In genomic region chr22:21657020-21657360, GRCh38 we compare ENCODE assay signal across 9 cellular contexts. TPM values are rescaled to one million over a fixed set of nuclear protein-coding genes. Genes with fewer than 3 reads are reported as not detected.
DNase-seq lines count a peak whose midpoint lies in the region; ATAC-seq, FAIRE-seq and TF ChIP-seq lines count a peak whose summit lies in the region.
"Had no signal": no experiment of that assay in that cellular context is flagged by ENCODE, and none has a peak within 500 bp of the region (broad histone marks: within the 10 kb centered on the region; RNA-seq: fewer than 3 reads in every experiment).

No MANE protein-coding gene starts in this region.

- H3K4me2 ChIP-seq in HepG2 (ENCODE audit: low read depth, low read length) = peak overlapping the region; percentile 87

- H3K36me3 ChIP-seq in heart left ventricle (no peaks in the 10 kb centered on the region), ascending aorta (no peaks in the 10 kb centered on the region), HepG2 (replicated peaks in 1 of 2; ENCODE audit: control insufficient read depth in 1 of 2, insufficient read depth in 2 of 2, low read length in 2 of 2) (peaks cover 2 to 12% of the 10 kb centered on the region in 2 experiments; a peak in 3 of 5 replicates), upper lobe of right lung (no peaks in the 10 kb centered on the region)

- H3K4me1 ChIP-seq in heart left ventricle (peaks cover 0 to 21% (median 12%) of the 10 kb centered on the region in 12 donors), ascending aorta (peaks cover 4 to 7% of the 10 kb centered on the region in 2 donors), HepG2 (ENCODE audit: insufficient read depth, low read length) (peaks cover 30% of the 10 kb centered on the region), upper lobe of right lung (peaks cover 13% of the 10 kb centered on the region)

- POLR2A ChIA-PET in HepG2 (lab: Yijun Ruan, JAX) = interaction anchor here (1.3 kb wide), 1 partner anchor 16 kb away, joined by 4 read pairs; no protein-coding TSS in a partner anchor

- TF ChIP-seq RAD21 in HepG2 (CRISPR knock-in tag; IDR thresholded peaks at IDR 0.05) = no peak

- in situ Hi-C loops in HepG2 (cut with HindIII; ENCODE audit: extremely low pct_ligation_motif_present, low pct_unique_long_range_greater_than_20kb) = no loop called here

- TF ChIP-seq CTCF in heart left ventricle (IDR thresholded peaks at IDR 0.05) (no peak), ascending aorta (IDR thresholded peaks at IDR 0.05) (no peak), HepG2 (CRISPR knock-in tag; IDR thresholded peaks at IDR 0.05) (no peak), upper lobe of right lung (IDR thresholded peaks at IDR 0.05) (no peak)

- intact Hi-C loops in heart left ventricle (cut with DNase I) (no loop called here), left ventricle myocardium superior (cut with micrococcal nuclease) (no loop called here), ascending aorta (cut with DNase I) (no loop called here), HepG2 (cut with micrococcal nuclease; ENCODE audit: unreplicated experiment) (no loop called here), upper lobe of right lung (cut with DNase I) (no loop called here)

- BruUV-seq in HepG2 (replicated peaks; lab: Mats Ljungman, UMichigan) = no TSS peak

- TF ChIP-seq EP300 in HepG2 (IDR thresholded peaks at IDR 0.05; ENCODE audit: low read depth in 2 of 2, low read length in 2 of 2) = no peak
- no peak for TF ChIP-seq EP300 in HepG2 (CRISPR knock-in tag; IDR thresholded peaks at IDR 0.05; ENCODE audit: borderline replicate concordance)

- 32 to 37% (median 35%) methylated on average over 17 of the region's 17 CpGs for WGBS in heart left ventricle, 4 donors
- 31% methylated on average over 15 of the region's 17 CpGs for WGBS in HepG2 (ENCODE audit: low lambda C conversion rate)

- no peak for DNase-seq in heart left ventricle
- DNase-seq in left ventricle myocardium superior = no peak
- no peak for DNase-seq in ascending aorta (ENCODE audit: low spot score in 2 of 2)
- DNase-seq in HepG2 (ENCODE audit: low spot score) = no peak
- no peak for DNase-seq in upper lobe of right lung
- no peak for DNase-seq in Kasumi-1 (lab: John Stamatoyannopoulos, UW)
- no peak for DNase-seq in OCI-M2 (lab: John Stamatoyannopoulos, UW; ENCODE audit: unreplicated experiment)

- peak overlapping the region; percentile 56 for H3K9ac ChIP-seq in HepG2 (ENCODE audit: insufficient read depth, low read depth, low read length)

- H2AFZ ChIP-seq in HepG2 (ENCODE audit: low read length) = no peak overlapping the region

- no peaks in the 10 kb centered on the region for H4K20me1 ChIP-seq in HepG2 (ENCODE audit: insufficient read depth, low read length)

- CTCF ChIA-PET in HepG2 (lab: Yijun Ruan, JAX; ENCODE audit: low intra/inter-chr PET ratio, low total read pairs) = no interaction called here

- H3K9me3 ChIP-seq in heart left ventricle (no peaks in the 10 kb centered on the region), ascending aorta (no peaks in the 10 kb centered on the region), HepG2 (ENCODE audit: low read length) (no peaks in the 10 kb centered on the region), upper lobe of right lung (no peaks in the 10 kb centered on the region)

- no peak overlapping the region for H3K27ac ChIP-seq in heart left ventricle
- H3K27ac ChIP-seq in ascending aorta = no peak overlapping the region
- peak overlapping the region; percentile 64 for H3K27ac ChIP-seq in HepG2 (ENCODE audit: extremely low read length, insufficient read depth, low read length)
- H3K27ac ChIP-seq in upper lobe of right lung = no peak overlapping the region

- H3K4me3 ChIP-seq in heart left ventricle = peak overlapping the region in 11 of 12 donors; percentile 48 to 80 (median 63)
- H3K4me3 ChIP-seq in ascending aorta = peak overlapping the region; percentile 56 to 78
- H3K4me3 ChIP-seq in HepG2 (replicated peaks in 1 of 3; ENCODE audit: insufficient read depth in 1 of 3, low read depth in 2 of 3, low read length in 3 of 3) = peak overlapping the region in 2 of 3 experiments; percentile 70 to 76; a peak in 4 of 6 replicates
- H3K4me3 ChIP-seq in upper lobe of right lung = peak overlapping the region; percentile 67

- peak; percentile 40 for FAIRE-seq in HepG2 (lab: Jason Lieb, UNC)
- FAIRE-seq: small intestine had no signal

- ATAC-seq in heart left ventricle = no peak
- ATAC-seq in left ventricle myocardium superior = no peak
- ATAC-seq in HepG2 = no peak
- no peak for ATAC-seq in upper lobe of right lung
- ATAC-seq in GM21367 (IDR thresholded peaks at IDR 0.05; ENCODE audit: unreplicated experiment) = no peak

- H3K27me3 ChIP-seq in heart left ventricle (peaks cover 0 to 7% (median 0%) of the 10 kb centered on the region in 9 donors), ascending aorta (no peaks in the 10 kb centered on the region), HepG2 (ENCODE audit: control insufficient read depth in 1 of 2, insufficient read depth in 2 of 2, low read length in 2 of 2) (no peaks in the 10 kb centered on the region), upper lobe of right lung (no peaks in the 10 kb centered on the region)

- TF ChIP-seq POLR2A in heart left ventricle (IDR thresholded peaks at IDR 0.05) (no peak), HepG2 (IDR thresholded peaks at IDR 0.05; ENCODE audit: insufficient read depth in 1 of 2, low read depth in 2 of 2, low read length in 2 of 2) (no peak)

- no peaks in the 10 kb centered on the region for H3K79me2 ChIP-seq in HepG2 (ENCODE audit: insufficient read depth, low read length)

RNA-seq across cellular contexts. Expression of gene PPIL2, which starts 8.8 kb away (rescaled TPM):
- total RNA-seq in heart left ventricle = 10 to 100 TPM; 13.5 to 31.0 (median 23.8) TPM
- 10 to 100 TPM; 23.2 to 25.8 TPM for polyA plus RNA-seq in heart left ventricle
- 25.7 TPM for total RNA-seq in left ventricle myocardium superior
- total RNA-seq in ascending aorta = 36.3 TPM
- total RNA-seq in HepG2 (2016; rRNA removed; fragmentation: Illumina TruSeq; extraction: Trizol) = 31.6 and 31.9 TPM in 2 replicates
- 9.2 and 10.5 TPM in 2 replicates for total RNA-seq in HepG2 (2016; cell fraction: cytosol; rRNA removed; fragmentation: Illumina TruSeq; extraction: Trizol; ENCODE audit: low read depth)
- total RNA-seq in HepG2 (2016; cell fraction: insoluble cytoplasmic fraction; rRNA removed; fragmentation: Illumina TruSeq; extraction: Trizol) = 23.6 and 33.0 TPM in 2 replicates
- 9.1 and 9.4 TPM in 2 replicates for total RNA-seq in HepG2 (2016; cell fraction: membrane; rRNA removed; fragmentation: Illumina TruSeq; extraction: Trizol)
- 42.7 and 45.7 TPM in 2 replicates for total RNA-seq in HepG2 (2016; cell fraction: nucleus; rRNA removed; fragmentation: Illumina TruSeq; extraction: Trizol)
- polyA plus RNA-seq in HepG2 (2011; rRNA removed) = 56.1 and 59.4 TPM in 2 replicates
- 22.8 and 28.5 TPM in 2 replicates for polyA plus RNA-seq in HepG2 (2011; cell fraction: cytosol; rRNA removed)
- 197 and 240 TPM in 2 replicates for polyA plus RNA-seq in HepG2 (2011; cell fraction: nucleus; rRNA removed)
- polyA plus RNA-seq in HepG2 (2012) = 26.0 and 29.4 TPM in 2 replicates
- 2.5 and 3.3 TPM in 2 replicates for polyA plus RNA-seq in HepG2 (2016; cell fraction: cytosol; fragmentation: Illumina TruSeq; extraction: Trizol; ENCODE audit: low read depth)
- 30.7 and 39.2 TPM in 2 replicates for polyA plus RNA-seq in HepG2 (2016; cell fraction: insoluble cytoplasmic fraction; fragmentation: Illumina TruSeq; extraction: Trizol; ENCODE audit: low read depth)
- 6.2 and 7.6 TPM in 2 replicates for polyA plus RNA-seq in HepG2 (2016; cell fraction: membrane; fragmentation: Illumina TruSeq; extraction: Trizol; ENCODE audit: low read depth)
- 66.3 and 80.1 TPM in 2 replicates for polyA plus RNA-seq in HepG2 (2016; cell fraction: nucleus; fragmentation: Illumina TruSeq; extraction: Trizol; ENCODE audit: insufficient read depth, low read depth)
- 22.5 and 39.0 TPM in 2 replicates for polyA minus RNA-seq in HepG2 (2011; rRNA and poly(A)+ RNA removed; ENCODE audit: low replicate concordance)
- polyA minus RNA-seq in HepG2 (2011; cell fraction: cytosol; rRNA and poly(A)+ RNA removed) = 15.4 and 16.6 TPM in 2 replicates
- 108 and 114 TPM in 2 replicates for polyA minus RNA-seq in HepG2 (2011; cell fraction: nucleus; rRNA and poly(A)+ RNA removed)
- total RNA-seq in upper lobe of right lung = 40.3 TPM

RNA-seq across cellular contexts. Expression of gene SDF2L1, which starts 14.9 kb away (rescaled TPM):
- total RNA-seq in heart left ventricle (10 to 100 TPM; 14.1 to 54.1 (median 24.5) TPM), left ventricle myocardium superior (17.9 TPM), ascending aorta (37.4 TPM), HepG2 (2016; rRNA removed; fragmentation: Illumina TruSeq; extraction: Trizol) (39.7 and 57.4 TPM in 2 replicates), upper lobe of right lung (41.3 TPM)
- polyA plus RNA-seq in heart left ventricle (100 to 1,000 TPM in 1 of 2 donors, 10 to 100 TPM in 1; 22.7 to 226 TPM), HepG2 (2011; rRNA removed) (16.6 and 18.0 TPM in 2 replicates)
- total RNA-seq in HepG2 (2016; cell fraction: cytosol; rRNA removed; fragmentation: Illumina TruSeq; extraction: Trizol; ENCODE audit: low read depth) = 33.2 and 40.3 TPM in 2 replicates
- 40.0 and 62.7 TPM in 2 replicates for total RNA-seq in HepG2 (2016; cell fraction: insoluble cytoplasmic fraction; rRNA removed; fragmentation: Illumina TruSeq; extraction: Trizol)
- 45.7 and 54.6 TPM in 2 replicates for total RNA-seq in HepG2 (2016; cell fraction: membrane; rRNA removed; fragmentation: Illumina TruSeq; extraction: Trizol)
- 34.2 and 40.4 TPM in 2 replicates for total RNA-seq in HepG2 (2016; cell fraction: nucleus; rRNA removed; fragmentation: Illumina TruSeq; extraction: Trizol)
- polyA plus RNA-seq in HepG2 (2011; cell fraction: cytosol; rRNA removed) = 15.2 and 26.9 TPM in 2 replicates
- polyA plus RNA-seq in HepG2 (2011; cell fraction: nucleus; rRNA removed) = 10.9 and 11.0 TPM in 2 replicates
- polyA plus RNA-seq in HepG2 (2012) = 13.3 and 21.0 TPM in 2 replicates
- polyA plus RNA-seq in HepG2 (2016; cell fraction: cytosol; fragmentation: Illumina TruSeq; extraction: Trizol; ENCODE audit: low read depth) = 42.3 and 50.0 TPM in 2 replicates
- polyA plus RNA-seq in HepG2 (2016; cell fraction: insoluble cytoplasmic fraction; fragmentation: Illumina TruSeq; extraction: Trizol; ENCODE audit: low read depth) = 46.2 TPM in 2 replicates
- 43.9 and 48.5 TPM in 2 replicates for polyA plus RNA-seq in HepG2 (2016; cell fraction: membrane; fragmentation: Illumina TruSeq; extraction: Trizol; ENCODE audit: low read depth)
- 73.9 and 89.3 TPM in 2 replicates for polyA plus RNA-seq in HepG2 (2016; cell fraction: nucleus; fragmentation: Illumina TruSeq; extraction: Trizol; ENCODE audit: insufficient read depth, low read depth)
- polyA minus RNA-seq in HepG2 (2011; rRNA and poly(A)+ RNA removed; ENCODE audit: low replicate concordance) = 24.5 and 32.2 TPM in 2 replicates
- 8.3 and 14.1 TPM in 2 replicates for polyA minus RNA-seq in HepG2 (2011; cell fraction: cytosol; rRNA and poly(A)+ RNA removed)
- 2.6 and 5.5 TPM in 2 replicates for polyA minus RNA-seq in HepG2 (2011; cell fraction: nucleus; rRNA and poly(A)+ RNA removed)

RNA-seq across cellular contexts. Expression of gene CCDC116, which starts 24.4 kb away (rescaled TPM):
- 1 to 10 TPM in 1 of 9 donors, under 1 TPM in 4, not detected in 4; 0.18 to 1.3 (median 0.26) TPM for total RNA-seq in heart left ventricle
- polyA plus RNA-seq in heart left ventricle = under 1 TPM; 0.19 to 0.27 TPM
- not detected for total RNA-seq in left ventricle myocardium superior
- not detected for total RNA-seq in ascending aorta
- 0.33 TPM in 1 of 2 replicates, not detected in the other for total RNA-seq in HepG2 (2016; rRNA removed; fragmentation: Illumina TruSeq; extraction: Trizol)
- total RNA-seq in HepG2 (2016; cell fraction: cytosol; rRNA removed; fragmentation: Illumina TruSeq; extraction: Trizol; ENCODE audit: low read depth) = 0.09 TPM in 1 of 2 replicates, not detected in the other
- 0.13 and 0.15 TPM in 2 replicates for total RNA-seq in HepG2 (2016; cell fraction: insoluble cytoplasmic fraction; rRNA removed; fragmentation: Illumina TruSeq; extraction: Trizol)
- total RNA-seq in HepG2 (2016; cell fraction: membrane; rRNA removed; fragmentation: Illumina TruSeq; extraction: Trizol) = 0.28 TPM in 1 of 2 replicates, not detected in the other
- 0.19 and 0.28 TPM in 2 replicates for total RNA-seq in HepG2 (2016; cell fraction: nucleus; rRNA removed; fragmentation: Illumina TruSeq; extraction: Trizol)
- 0.05 and 0.15 TPM in 2 replicates for polyA plus RNA-seq in HepG2 (2011; rRNA removed)
- polyA plus RNA-seq in HepG2 (2011; cell fraction: cytosol; rRNA removed) = 0.04 and 0.13 TPM in 2 replicates
- 0.78 and 0.79 TPM in 2 replicates for polyA plus RNA-seq in HepG2 (2011; cell fraction: nucleus; rRNA removed)
- 0.05 and 0.15 TPM in 2 replicates for polyA plus RNA-seq in HepG2 (2012)
- 0.05 and 0.07 TPM in 2 replicates for polyA plus RNA-seq in HepG2 (2016; cell fraction: cytosol; fragmentation: Illumina TruSeq; extraction: Trizol; ENCODE audit: low read depth)
- polyA plus RNA-seq in HepG2 (2016; cell fraction: insoluble cytoplasmic fraction; fragmentation: Illumina TruSeq; extraction: Trizol; ENCODE audit: low read depth) = 0.17 TPM in 1 of 2 replicates, not detected in the other
- 0.16 TPM in 1 of 2 replicates, not detected in the other for polyA plus RNA-seq in HepG2 (2016; cell fraction: membrane; fragmentation: Illumina TruSeq; extraction: Trizol; ENCODE audit: low read depth)
- 0.64 and 0.97 TPM in 2 replicates for polyA plus RNA-seq in HepG2 (2016; cell fraction: nucleus; fragmentation: Illumina TruSeq; extraction: Trizol; ENCODE audit: insufficient read depth, low read depth)
- 0.07 and 0.12 TPM in 2 replicates for polyA minus RNA-seq in HepG2 (2011; rRNA and poly(A)+ RNA removed; ENCODE audit: low replicate concordance)
- polyA minus RNA-seq in HepG2 (2011; cell fraction: cytosol; rRNA and poly(A)+ RNA removed) = not detected in 2 replicates
- 0.39 and 0.50 TPM in 2 replicates for polyA minus RNA-seq in HepG2 (2011; cell fraction: nucleus; rRNA and poly(A)+ RNA removed)
- 0.69 TPM for total RNA-seq in upper lobe of right lung

RNA-seq across cellular contexts. Expression of gene YDJC, which starts 27.2 kb away (rescaled TPM):
- 10 to 100 TPM in 2 of 9 donors, 1 to 10 TPM in 7; 3.0 to 19.8 (median 5.4) TPM for total RNA-seq in heart left ventricle
- polyA plus RNA-seq in heart left ventricle = 10 to 100 TPM in 1 of 2 donors, 1 to 10 TPM in 1; 8.1 to 17.5 TPM
- 4.9 TPM for total RNA-seq in left ventricle myocardium superior
- total RNA-seq in ascending aorta = 80.8 TPM
- 27.0 and 32.0 TPM in 2 replicates for total RNA-seq in HepG2 (2016; rRNA removed; fragmentation: Illumina TruSeq; extraction: Trizol)
- 18.2 and 18.6 TPM in 2 replicates for total RNA-seq in HepG2 (2016; cell fraction: cytosol; rRNA removed; fragmentation: Illumina TruSeq; extraction: Trizol; ENCODE audit: low read depth)
- total RNA-seq in HepG2 (2016; cell fraction: insoluble cytoplasmic fraction; rRNA removed; fragmentation: Illumina TruSeq; extraction: Trizol) = 28.2 and 30.6 TPM in 2 replicates
- total RNA-seq in HepG2 (2016; cell fraction: membrane; rRNA removed; fragmentation: Illumina TruSeq; extraction: Trizol) = 30.4 and 39.2 TPM in 2 replicates
- 14.3 and 16.0 TPM in 2 replicates for total RNA-seq in HepG2 (2016; cell fraction: nucleus; rRNA removed; fragmentation: Illumina TruSeq; extraction: Trizol)
- 15.3 and 19.9 TPM in 2 replicates for polyA plus RNA-seq in HepG2 (2011; rRNA removed)
- polyA plus RNA-seq in HepG2 (2011; cell fraction: cytosol; rRNA removed) = 15.7 and 30.3 TPM in 2 replicates
- polyA plus RNA-seq in HepG2 (2011; cell fraction: nucleus; rRNA removed) = 42.4 and 43.1 TPM in 2 replicates
- polyA plus RNA-seq in HepG2 (2012) = 10.8 and 14.7 TPM in 2 replicates
- polyA plus RNA-seq in HepG2 (2016; cell fraction: cytosol; fragmentation: Illumina TruSeq; extraction: Trizol; ENCODE audit: low read depth) = 20.1 and 25.1 TPM in 2 replicates
- polyA plus RNA-seq in HepG2 (2016; cell fraction: insoluble cytoplasmic fraction; fragmentation: Illumina TruSeq; extraction: Trizol; ENCODE audit: low read depth) = 30.6 and 33.5 TPM in 2 replicates
- polyA plus RNA-seq in HepG2 (2016; cell fraction: membrane; fragmentation: Illumina TruSeq; extraction: Trizol; ENCODE audit: low read depth) = 32.1 and 32.9 TPM in 2 replicates
- polyA plus RNA-seq in HepG2 (2016; cell fraction: nucleus; fragmentation: Illumina TruSeq; extraction: Trizol; ENCODE audit: insufficient read depth, low read depth) = 31.4 and 34.1 TPM in 2 replicates
- polyA minus RNA-seq in HepG2 (2011; rRNA and poly(A)+ RNA removed; ENCODE audit: low replicate concordance) = 24.6 and 29.4 TPM in 2 replicates
- polyA minus RNA-seq in HepG2 (2011; cell fraction: cytosol; rRNA and poly(A)+ RNA removed) = 8.5 and 10.8 TPM in 2 replicates
- polyA minus RNA-seq in HepG2 (2011; cell fraction: nucleus; rRNA and poly(A)+ RNA removed) = 11.7 and 13.1 TPM in 2 replicates
- total RNA-seq in upper lobe of right lung = 13.9 TPM
